1 cellular context compared by ENCODE assay signal in genomic region chr5:72109051-72109411, GRCh38.
TF ChIP-seq lines count a peak whose summit lies in the region.

No MANE protein-coding gene starts in this region.

TF ChIP-seq in liver, 16 proteins besides CTCF, POLR2A, EP300 and RAD21 (continued from another document):
- no peak for TF ChIP-seq REST (IDR thresholded peaks at IDR 0.05)
- no peak for TF ChIP-seq SP1 (IDR thresholded peaks at IDR 0.05)
- no peak for TF ChIP-seq YY1 (IDR thresholded peaks at IDR 0.05)
- TF ChIP-seq TAF1 (conservative IDR thresholded peaks at IDR 0.05), result no peak
TF ChIP-seq in liver: peak in this region for 0.
